In genomic region chr21:16078382-16078781, GRCh38 we compare ENCODE assay signal across 24 cellular contexts.
"Had no signal": no experiment of that assay in that cellular context is flagged by ENCODE, and none has a peak within 500 bp of the region (broad histone marks: within the 10 kb centered on the region; RNA-seq: fewer than 3 reads in every experiment).

No MANE protein-coding gene starts in this region.

- H3K9me3 ChIP-seq: colonic mucosa, gastrocnemius medialis, sigmoid colon, suprapubic skin, tibial nerve had no signal

- DNase-seq: activated CD4-positive, alpha-beta memory T cell treated with anti-CD3 and anti-CD28 coated beads for 36 hours; activated CD4-positive, alpha-beta T cell treated with anti-CD3 and anti-CD28 coated beads for 48 hours; activated CD8-positive, alpha-beta memory T cell treated with anti-CD3 and anti-CD28 coated beads, Interleukin-2, amount 50 U/mL, for 4 hours; activated effector memory CD4-positive, alpha-beta T cell treated with anti-CD3 and anti-CD28 coated beads, Interleukin-2, amount 50 U/mL, for 16 hours; activated naive CD4-positive, alpha-beta T cell treated with anti-CD3 and anti-CD28 coated beads for 36 hours; activated naive CD8-positive, alpha-beta T cell treated with anti-CD3 and anti-CD28 coated beads for 36 hours; activated T-cell treated with anti-CD3 and anti-CD28 coated beads, Interleukin-2, amount 50 U/mL, for 1 hour; adrenal gland; colonic mucosa; effector memory CD4-positive, alpha-beta T cell; gastrocnemius medialis; kidney; sigmoid colon; small intestine; stimulated activated CD4-positive, alpha-beta T cell treated with anti-CD3 and anti-CD28 coated beads, Interleukin-4, amount 100 ng/mL, for 24 hours; stimulated activated naive CD8-positive, alpha-beta T cell treated with anti-CD3 and anti-CD28 coated beads, Interleukin-15, amount 100 ng/mL, for 72 hours; SW 1271; T-helper 9 cell; WERI-Rb-1 had no signal

- ATAC-seq: activated CD4-positive, CD25-positive, alpha-beta regulatory T cell treated with anti-CD3 and anti-CD28 coated beads, Interleukin-2, amount 50 U/mL, for 24 hours; gastrocnemius medialis; natural killer cell treated with Interleukin-12 subunit alpha and Interleukin-12 subunit beta and Interleukin-15 and Interleukin-18, amount 100 ng/mL, for 72 hours; stimulated activated effector memory CD8-positive, alpha-beta T cell treated with anti-CD3 and anti-CD28 coated beads, Interleukin-12 subunit alpha, Interleukin-12 subunit beta, amount 100 ng/mL, for 72 hours; stimulated activated naive CD8-positive, alpha-beta T cell treated with anti-CD3 and anti-CD28 coated beads, Interleukin-15, amount 100 ng/mL, for 72 hours had no signal

- H3K27ac ChIP-seq: adrenal gland, colonic mucosa, gastrocnemius medialis, sigmoid colon, suprapubic skin, WERI-Rb-1 had no signal

- H3K4me1 ChIP-seq: adrenal gland, colonic mucosa, sigmoid colon, suprapubic skin had no signal

- H3K4me3 ChIP-seq: adrenal gland, colonic mucosa, gastrocnemius medialis, sigmoid colon, suprapubic skin, tibial nerve had no signal

- H3K36me3 ChIP-seq: adrenal gland, colonic mucosa, gastrocnemius medialis, sigmoid colon, suprapubic skin, tibial nerve, WERI-Rb-1 had no signal

- H3K27me3 ChIP-seq: adrenal gland, colonic mucosa, gastrocnemius medialis, sigmoid colon, suprapubic skin, tibial nerve had no signal
